ENCODE assay signal across 2 cellular contexts in genomic region chr19:10575011-10575716, GRCh38.
TF ChIP-seq lines count a peak whose summit lies in the region.

No MANE protein-coding gene starts in this region.

TF ChIP-seq in A549, 52 proteins besides CTCF, POLR2A, EP300 and RAD21:
- TF ChIP-seq KDM1A (IDR thresholded peaks at IDR 0.05; ENCODE audit: low read depth), result peak; percentile 37; the same call in 1 of the 2 replicates
- 0 out of 2 replicates have a peak, but pooled peaks have one; percentile 67 for TF ChIP-seq HDAC2 (IDR thresholded peaks at IDR 0.05)
- TF ChIP-seq ZNF302 (CRISPR knock-in tag; IDR thresholded peaks at IDR 0.05), result no peak

TF ChIP-seq in K562, 482 proteins besides CTCF, POLR2A, EP300 and RAD21:
- TF ChIP-seq POLR2B (IDR thresholded peaks at IDR 0.05; ENCODE audit: low read depth, partially characterized antibody), result no peak
- TF ChIP-seq SMARCA5 (IDR thresholded peaks at IDR 0.05), result peak; percentile 96
- 0 out of 2 replicates have a peak, but pooled peaks have one; percentile 33 for TF ChIP-seq NBN (IDR thresholded peaks at IDR 0.05; ENCODE audit: low read depth)
- no peak for TF ChIP-seq ZEB2 (IDR thresholded peaks at IDR 0.05)
- peak; percentile 83; the same call in 1 of the 2 replicates for TF ChIP-seq HDAC2 (IDR thresholded peaks at IDR 0.05)
- TF ChIP-seq PTBP1 (IDR thresholded peaks at IDR 0.05; ENCODE audit: low read depth, low read length), result peak; percentile 88; the same call in 1 of the 2 replicates
- TF ChIP-seq ZNF121 (CRISPR knock-in tag; conservative IDR thresholded peaks at IDR 0.05), result peak; percentile 99
- TF ChIP-seq CBX3 (IDR thresholded peaks at IDR 0.05; ENCODE audit: borderline replicate concordance in 1 of 2, low read length in 2 of 2), result peak in 1 of 2 experiments; percentile 40; a peak in 2 of 3 replicates
- TF ChIP-seq ATF1 (CRISPR knock-in tag; IDR thresholded peaks at IDR 0.05), result no peak
- 0 out of 2 replicates have a peak, but pooled peaks have one; percentile 26 for TF ChIP-seq ATF1 (tag; IDR thresholded peaks at IDR 0.05)
- TF ChIP-seq FOXP4 (CRISPR knock-in tag; IDR thresholded peaks at IDR 0.05; ENCODE audit: borderline replicate concordance), result no peak
- 0 out of 4 replicates have a peak, but pooled peaks of 1 of the 2 experiments have one; percentile 32 for TF ChIP-seq HDAC1 (IDR thresholded peaks at IDR 0.05)
- TF ChIP-seq RCOR1 (IDR thresholded peaks at IDR 0.05; ENCODE audit: borderline replicate concordance in 1 of 2, low read depth in 2 of 2, low read length in 2 of 2), result peak in 1 of 2 experiments; percentile 71; a peak in 3 of 4 replicates
- TF ChIP-seq FOXM1 (IDR thresholded peaks at IDR 0.05; ENCODE audit: low read depth), result 0 out of 2 replicates have a peak, but pooled peaks have one; percentile 7
- TF ChIP-seq FOXM1 (CRISPR knock-in tag; IDR thresholded peaks at IDR 0.05; ENCODE audit: low read depth), result no peak
- peak; percentile 98 for TF ChIP-seq RBM25 (IDR thresholded peaks at IDR 0.05; ENCODE audit: low read depth, low read length, severe bottlenecking)
- TF ChIP-seq ARID3A (IDR thresholded peaks at IDR 0.05; ENCODE audit: borderline replicate concordance, low read depth, low read length), result no peak
- TF ChIP-seq KDM1A (IDR thresholded peaks at IDR 0.05), result peak; percentile 82 to 91
- peak; percentile 89 for TF ChIP-seq PRDM10 (IDR thresholded peaks at IDR 0.05; ENCODE audit: partially characterized antibody)
- TF ChIP-seq IRF9 (tag; IDR thresholded peaks at IDR 0.05), result no peak
- TF ChIP-seq SP1 (CRISPR knock-in tag; IDR thresholded peaks at IDR 0.05), result peak; percentile 23; the same call in 1 of the 2 replicates
- TF ChIP-seq ADNP (tag; IDR thresholded peaks at IDR 0.05), result peak; percentile 96
- TF ChIP-seq KAT7 (CRISPR knock-in tag; IDR thresholded peaks at IDR 0.05; ENCODE audit: borderline replicate concordance), result no peak
- peak; percentile 98 for TF ChIP-seq BCOR (IDR thresholded peaks at IDR 0.05)
- TF ChIP-seq ZNF384 (IDR thresholded peaks at IDR 0.05; ENCODE audit: low read depth, low read length), result 0 out of 2 replicates have a peak, but pooled peaks have one; percentile 3
- peak; percentile 84 for TF ChIP-seq CHD4 (IDR thresholded peaks at IDR 0.05; ENCODE audit: insufficient read depth, insufficient replicate concordance, low read depth, low read length, poor library complexity, severe bottlenecking)
- no peak for TF ChIP-seq DNMT1 (IDR thresholded peaks at IDR 0.05)
- TF ChIP-seq CBX1 (IDR thresholded peaks at IDR 0.05; ENCODE audit: low read depth), result peak; percentile 61; the same call in 1 of the 2 replicates
